Comparison of ENCODE assay signal across 8 cellular contexts in the genomic region with DNA sequence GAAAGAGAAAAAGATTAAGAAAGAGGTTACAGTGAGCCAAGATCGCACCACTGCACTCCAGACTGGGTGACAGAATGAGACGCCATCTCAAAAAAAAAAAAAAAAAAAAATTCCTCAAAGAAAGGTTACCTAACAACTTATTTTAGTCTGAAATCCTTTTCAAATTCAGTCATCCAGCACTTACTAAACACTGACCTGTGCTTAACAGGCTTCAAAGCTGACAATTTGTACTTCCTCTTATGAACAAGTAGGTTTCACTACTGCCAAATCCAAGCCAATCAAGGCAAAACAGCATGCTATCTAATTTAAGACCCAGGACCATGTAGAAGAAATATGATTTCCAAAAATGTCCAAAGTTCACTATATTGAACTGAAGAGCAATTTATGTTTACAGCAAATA. TPM values are rescaled to one million over a fixed set of nuclear protein-coding genes. Genes with fewer than 3 reads are reported as not detected.
DNase-seq lines count a peak whose midpoint lies in the region; ATAC-seq lines count a peak whose summit lies in the region.

No MANE protein-coding gene starts in this region.

- H3K9me3 Mint-ChIP-seq in activated naive CD4-positive, alpha-beta T cell treated with anti-CD3 and anti-CD28 coated beads for 36 hours, result no peaks in the 10 kb centered on the region
- H3K9me3 Mint-ChIP-seq in activated CD4-positive, alpha-beta T cell treated with anti-CD3 and anti-CD28 coated beads, Interleukin-2, amount 10 ng/mL, durations not matched to agents 24 days and 14 days, result no peaks in the 10 kb centered on the region

- H3K4me1 Mint-ChIP-seq in activated naive CD4-positive, alpha-beta T cell treated with anti-CD3 and anti-CD28 coated beads for 36 hours (ENCODE audit: low read depth), result peaks cover 22% of the 10 kb centered on the region
- H3K4me1 Mint-ChIP-seq in activated CD4-positive, alpha-beta T cell treated with anti-CD3 and anti-CD28 coated beads, Interleukin-2, amount 10 ng/mL, durations not matched to agents 24 days and 14 days, result peaks cover 8% of the 10 kb centered on the region

- H3K27me3 Mint-ChIP-seq in activated naive CD4-positive, alpha-beta T cell treated with anti-CD3 and anti-CD28 coated beads for 36 hours (ENCODE audit: low read depth), result no peaks in the 10 kb centered on the region
- H3K27me3 Mint-ChIP-seq in activated CD4-positive, alpha-beta T cell treated with anti-CD3 and anti-CD28 coated beads, Interleukin-2, amount 10 ng/mL, durations not matched to agents 24 days and 14 days, result no peaks in the 10 kb centered on the region

- no peak overlapping the region for H3K4me3 Mint-ChIP-seq in activated naive CD4-positive, alpha-beta T cell treated with anti-CD3 and anti-CD28 coated beads for 36 hours
- no peak overlapping the region for H3K4me3 Mint-ChIP-seq in activated CD4-positive, alpha-beta T cell treated with anti-CD3 and anti-CD28 coated beads, Interleukin-2, amount 10 ng/mL, durations not matched to agents 24 days and 14 days

- ATAC-seq in GM19463 (IDR thresholded peaks at IDR 0.05; ENCODE audit: unreplicated experiment) (peak; percentile 71), HG03354 (IDR thresholded peaks at IDR 0.05; ENCODE audit: poor library complexity, severe bottlenecking, unreplicated experiment) (peak; percentile 85)

- CTCF ChIA-PET in activated naive CD4-positive, alpha-beta T cell treated with anti-CD3 and anti-CD28 coated beads for 36 hours (lab: Charles Lee), result interaction anchor here (0.6 kb wide), 2 partner anchors 62 to 81 kb away, joined by 3 to 4 read pairs; no protein-coding TSS in a partner anchor

- intact Hi-C loops in activated naive CD4-positive, alpha-beta T cell treated with anti-CD3 and anti-CD28 coated beads for 36 hours (cut with micrococcal nuclease), result no loop called here
- intact Hi-C loops in activated CD4-positive, alpha-beta T cell treated with anti-CD3 and anti-CD28 coated beads, Interleukin-2, amount 10 ng/mL, durations not matched to agents 24 days and 14 days (cut with micrococcal nuclease), result no loop called here

- no peak overlapping the region for H3K27ac Mint-ChIP-seq in activated naive CD4-positive, alpha-beta T cell treated with anti-CD3 and anti-CD28 coated beads for 36 hours
- no peak overlapping the region for H3K27ac Mint-ChIP-seq in activated CD4-positive, alpha-beta T cell treated with anti-CD3 and anti-CD28 coated beads, Interleukin-2, amount 10 ng/mL, durations not matched to agents 24 days and 14 days

- H3K36me3 Mint-ChIP-seq in activated naive CD4-positive, alpha-beta T cell treated with anti-CD3 and anti-CD28 coated beads for 36 hours (ENCODE audit: low read depth), result peaks cover 24% of the 10 kb centered on the region
- H3K36me3 Mint-ChIP-seq in activated CD4-positive, alpha-beta T cell treated with anti-CD3 and anti-CD28 coated beads, Interleukin-2, amount 10 ng/mL, durations not matched to agents 24 days and 14 days (ENCODE audit: low read depth), result peaks cover 33% of the 10 kb centered on the region

- DNase-seq in DMS53 (lab: John Stamatoyannopoulos, UW), result peak; percentile 82
- peak; percentile 45 for DNase-seq in cerebellar cortex (ENCODE audit: low spot score)
- no peak for DNase-seq in activated naive CD4-positive, alpha-beta T cell treated with anti-CD3 and anti-CD28 coated beads for 36 hours
- DNase-seq in stimulated activated CD8-positive, alpha-beta memory T cell treated with anti-CD3 and anti-CD28 coated beads, Interleukin-4, amount 100 ng/mL, for 48 hours, result no peak
- no peak for DNase-seq in cerebellum (ENCODE audit: low spot score)
- no peak for DNase-seq in activated CD4-positive, alpha-beta T cell treated with anti-CD3 and anti-CD28 coated beads, Interleukin-2, amount 10 ng/mL, durations not matched to agents 24 days and 14 days

RNA-seq across cellular contexts. Expression of a gene that starts 13.6 kb away (rescaled TPM):
- 10 to 100 TPM; 14.8 to 15.8 TPM for total RNA-seq in activated naive CD4-positive, alpha-beta T cell treated with anti-CD3 and anti-CD28 coated beads for 36 hours
- 48.8 TPM for total RNA-seq in cerebellum
- 26.1 and 26.7 TPM in 2 replicates for total RNA-seq in activated CD4-positive, alpha-beta T cell treated with anti-CD3 and anti-CD28 coated beads, Interleukin-2, amount 10 ng/mL, durations not matched to agents 24 days and 14 days

Comparison
In these comparisons a context has a peak if more than half of its experiments do, and no peak if none do; other contexts are left out.
1. DNase-seq: peak in DMS53 (single experiment) and cerebellar cortex (single experiment); none in activated naive CD4-positive, alpha-beta T cell treated with anti-CD3 and anti-CD28 coated beads for 36 hours (single experiment), stimulated activated CD8-positive, alpha-beta memory T cell treated with anti-CD3 and anti-CD28 coated beads, Interleukin-4, amount 100 ng/mL, for 48 hours (single experiment), cerebellum (single experiment) and activated CD4-positive, alpha-beta T cell treated with anti-CD3 and anti-CD28 coated beads, Interleukin-2, amount 10 ng/mL, durations not matched to agents 24 days and 14 days (single experiment).